ENCODE assay signal across 8 cellular contexts in genomic region chr14:70707138-70708038, GRCh38.
A peak's percentile ranks its signal among the peaks of the same experiment; 100 is the strongest.
DNase-seq lines count a peak whose midpoint lies in the region; ATAC-seq, FAIRE-seq and TF ChIP-seq lines count a peak whose summit lies in the region.

No MANE protein-coding gene starts in this region.

- peak; percentile 82 for ATAC-seq in HG03342 (IDR thresholded peaks at IDR 0.05; ENCODE audit: unreplicated experiment)
- ATAC-seq in WTC11: peak; percentile 36

- peaks cover 56% of the 10 kb centered on the region for H3K4me1 Mint-ChIP-seq in WTC11

- no peak overlapping the region for H3K4me3 ChIP-seq in skeletal muscle cell (ENCODE audit: low read depth, low read length)

- FAIRE-seq in GM19239 (lab: Jason Lieb, UNC): peak; percentile 86

- H3K36me3 Mint-ChIP-seq in WTC11: no peaks in the 10 kb centered on the region

- H3K27me3 Mint-ChIP-seq in WTC11 (ENCODE audit: low read depth): no peaks in the 10 kb centered on the region

- CTCF ChIA-PET in WTC11 (lab: Charles Lee): interaction anchor here (0.5 to 3.7 kb wide), 17 partner anchors 9 to 115 kb away, joined by 3 to 23 read pairs (median 5); partner anchors contain the start of genes MAP3K9 and TTC9

- DNase-seq in COLO829 (ENCODE audit: low spot score) (peak; percentile 70), GM19239 (ENCODE audit: insufficient read length, low spot score) (no peak), WTC11 (ENCODE audit: low spot score) (peak; percentile 33), skeletal muscle cell (ENCODE audit: low read depth) (peak; percentile 25), NCI-H1105 treated with DMSO at 0.1 percent for 48 hours (lab: John Stamatoyannopoulos, UW) (no peak), T-helper 1 cell (no peak)
- no peak for DNase-seq in stimulated activated naive CD4-positive, alpha-beta T cell treated with Interleukin-2 at 50 U/mL for 16 hours (lab: John Stamatoyannopoulos, UW)

- H3K27ac Mint-ChIP-seq in WTC11: peak overlapping the region; percentile 47

- POLR2A ChIA-PET in WTC11 (lab: Charles Lee): interaction anchor here (1.8 kb wide), 1 partner anchor 102 kb away, joined by 8 read pairs; the partner anchor contains the start of gene MAP3K9

- no peak overlapping the region for H3K4me3 Mint-ChIP-seq in WTC11

- no peak for TF ChIP-seq CTCF in WTC11 (IDR thresholded peaks at IDR 0.05)

- H3K9me3 Mint-ChIP-seq in WTC11: peaks cover 6% of the 10 kb centered on the region; the same call in 1 of the 2 replicates

TF ChIP-seq in WTC11, 78 proteins besides CTCF, POLR2A, EP300 and RAD21:
- TF ChIP-seq KAT7 (CRISPR knock-in tag; IDR thresholded peaks at IDR 0.05; ENCODE audit: borderline replicate concordance) (no peak), MXD4 (CRISPR knock-in tag; IDR thresholded peaks at IDR 0.05; ENCODE audit: borderline replicate concordance) (no peak), ZNF281 (CRISPR knock-in tag; IDR thresholded peaks at IDR 0.05) (no peak), SOX15 (CRISPR knock-in tag; IDR thresholded peaks at IDR 0.05) (no peak), ETV6 (CRISPR knock-in tag; IDR thresholded peaks at IDR 0.05) (0 out of 2 replicates have a peak, but pooled peaks have one; percentile 15), IRF2 (CRISPR knock-in tag; IDR thresholded peaks at IDR 0.05; ENCODE audit: borderline replicate concordance, low read depth) (no peak)
- TF ChIP-seq, protein P1, sequence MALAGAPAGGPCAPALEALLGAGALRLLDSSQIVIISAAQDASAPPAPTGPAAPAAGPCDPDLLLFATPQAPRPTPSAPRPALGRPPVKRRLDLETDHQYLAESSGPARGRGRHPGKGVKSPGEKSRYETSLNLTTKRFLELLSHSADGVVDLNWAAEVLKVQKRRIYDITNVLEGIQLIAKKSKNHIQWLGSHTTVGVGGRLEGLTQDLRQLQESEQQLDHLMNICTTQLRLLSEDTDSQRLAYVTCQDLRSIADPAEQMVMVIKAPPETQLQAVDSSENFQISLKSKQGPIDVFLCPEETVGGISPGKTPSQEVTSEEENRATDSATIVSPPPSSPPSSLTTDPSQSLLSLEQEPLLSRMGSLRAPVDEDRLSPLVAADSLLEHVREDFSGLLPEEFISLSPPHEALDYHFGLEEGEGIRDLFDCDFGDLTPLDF (CRISPR knock-in tag; IDR thresholded peaks at IDR 0.05): no peak
- TF ChIP-seq, protein P2, sequence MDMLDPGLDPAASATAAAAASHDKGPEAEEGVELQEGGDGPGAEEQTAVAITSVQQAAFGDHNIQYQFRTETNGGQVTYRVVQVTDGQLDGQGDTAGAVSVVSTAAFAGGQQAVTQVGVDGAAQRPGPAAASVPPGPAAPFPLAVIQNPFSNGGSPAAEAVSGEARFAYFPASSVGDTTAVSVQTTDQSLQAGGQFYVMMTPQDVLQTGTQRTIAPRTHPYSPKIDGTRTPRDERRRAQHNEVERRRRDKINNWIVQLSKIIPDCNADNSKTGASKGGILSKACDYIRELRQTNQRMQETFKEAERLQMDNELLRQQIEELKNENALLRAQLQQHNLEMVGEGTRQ (CRISPR knock-in tag; IDR thresholded peaks at IDR 0.05): no peak

Comparison
In these comparisons a context has a peak if more than half of its experiments do, and no peak if none do; other contexts are left out.
1. DNase-seq: peak in COLO829 (single experiment), WTC11 (single experiment) and skeletal muscle cell (single experiment); none in GM19239 (single experiment), NCI-H1105 treated with DMSO at 0.1 percent for 48 hours (single experiment), T-helper 1 cell (0 of 5) and stimulated activated naive CD4-positive, alpha-beta T cell treated with Interleukin-2 at 50 U/mL for 16 hours (single experiment).